Comparison of ENCODE assay signal across 8 cellular contexts in genomic region chr2:96265840-96266569, GRCh38. TPM values are rescaled to one million over a fixed set of nuclear protein-coding genes. Genes with fewer than 3 reads are reported as not detected.
DNase-seq lines count a peak whose midpoint lies in the region; ATAC-seq and TF ChIP-seq lines count a peak whose summit lies in the region.

Gene CIAO1, plus strand, starts transcription at chr2:96266225. Its CDS starts 126 bp downstream, at chr2:96266351.
Gene TMEM127, minus strand, starts transcription at chr2:96265997. Its CDS starts 616 bp downstream, at chr2:96265381.

- H3K27ac ChIP-seq in thymus (ENCODE audit: low read depth): peak within 1 kb of the TSS; percentile 91

- peak within 1 kb of the TSS; percentile 95 for H3K27ac Mint-ChIP-seq in activated naive CD8-positive, alpha-beta T cell
- H3K27ac Mint-ChIP-seq in glutamatergic neuron (ENCODE audit: unreplicated experiment) (peak within 1 kb of the TSS; percentile 94), osteocyte (ENCODE audit: unreplicated experiment) (peak within 1 kb of the TSS; percentile 97)

- no peaks in the 10 kb centered on the region for H3K9me3 ChIP-seq in thymus (ENCODE audit: control insufficient read depth)

- peak within 1 kb of the TSS; percentile 97 for H3K4me3 Mint-ChIP-seq in activated naive CD8-positive, alpha-beta T cell
- H3K4me3 Mint-ChIP-seq in glutamatergic neuron (ENCODE audit: unreplicated experiment): peak within 1 kb of the TSS; percentile 99
- peak within 1 kb of the TSS; percentile 99 for H3K4me3 Mint-ChIP-seq in osteocyte (ENCODE audit: unreplicated experiment)

- peak; percentile 94 for DNase-seq in NCI-H1105 (lab: John Stamatoyannopoulos, UW)
- DNase-seq in SKM-1 treated with dmso at 0.1 percent for 144 hours (lab: John Stamatoyannopoulos, UW; ENCODE audit: unreplicated experiment): peak; percentile 96
- peak; percentile 99 for DNase-seq in glutamatergic neuron
- DNase-seq in osteocyte (ENCODE audit: extremely low spot score, unreplicated experiment): peak; percentile 100

- H3K27me3 ChIP-seq in thymus (ENCODE audit: control insufficient read depth, insufficient read depth): no peaks in the 10 kb centered on the region

- H3K4me1 ChIP-seq in thymus (ENCODE audit: control insufficient read depth, insufficient read depth, low read length): peaks cover 19% of the 10 kb centered on the region

- TF ChIP-seq CTCF in glutamatergic neuron (IDR thresholded peaks at IDR 0.05; ENCODE audit: partially characterized antibody, unreplicated experiment) (no peak), osteocyte (IDR thresholded peaks at IDR 0.05) (peak; percentile 33)

- peak; percentile 73 for TF ChIP-seq POLR2A in GM10847 (IDR thresholded peaks at IDR 0.05; ENCODE audit: extremely low read depth, insufficient read length)

- peak; percentile 91 for ATAC-seq in HG02623 (IDR thresholded peaks at IDR 0.05; ENCODE audit: unreplicated experiment)

- H3K36me3 ChIP-seq in thymus (ENCODE audit: control insufficient read depth, insufficient read depth): peaks cover 36% of the 10 kb centered on the region

- H3K9me3 Mint-ChIP-seq in activated naive CD8-positive, alpha-beta T cell (ENCODE audit: low read depth): no peaks in the 10 kb centered on the region
- H3K9me3 Mint-ChIP-seq in glutamatergic neuron (ENCODE audit: unreplicated experiment) (peaks cover 4% of the 10 kb centered on the region), osteocyte (ENCODE audit: unreplicated experiment) (no peaks in the 10 kb centered on the region)

- peaks cover 11% of the 10 kb centered on the region for H3K36me3 Mint-ChIP-seq in activated naive CD8-positive, alpha-beta T cell
- H3K36me3 Mint-ChIP-seq in glutamatergic neuron (ENCODE audit: unreplicated experiment) (no peaks in the 10 kb centered on the region), osteocyte (ENCODE audit: unreplicated experiment) (peaks cover 10% of the 10 kb centered on the region)

- H3K4me3 ChIP-seq in thymus (ENCODE audit: low read length): peak within 1 kb of the TSS; percentile 83

- under 1% methylated on average over 76 of the region's 76 CpGs for WGBS in thymus

- no peaks in the 10 kb centered on the region for H3K27me3 Mint-ChIP-seq in activated naive CD8-positive, alpha-beta T cell
- no peaks in the 10 kb centered on the region for H3K27me3 Mint-ChIP-seq in glutamatergic neuron (ENCODE audit: unreplicated experiment)
- H3K27me3 Mint-ChIP-seq in osteocyte (ENCODE audit: unreplicated experiment): no peaks in the 10 kb centered on the region

- peaks cover 50% of the 10 kb centered on the region for H3K4me1 Mint-ChIP-seq in activated naive CD8-positive, alpha-beta T cell (ENCODE audit: low read depth)
- H3K4me1 Mint-ChIP-seq in glutamatergic neuron (ENCODE audit: low read depth, unreplicated experiment) (peaks cover 13% of the 10 kb centered on the region), osteocyte (ENCODE audit: unreplicated experiment) (peaks cover 40% of the 10 kb centered on the region)

RNA-seq across cellular contexts. Expression of gene CIAO1, which starts in this region (rescaled TPM):
- total RNA-seq in glutamatergic neuron (ENCODE audit: unreplicated experiment) (68.1 TPM), osteocyte (54.6 and 56.3 TPM in 2 replicates)
- polyA plus RNA-seq in thymus: 38.6 TPM

RNA-seq across cellular contexts. Expression of gene TMEM127, which starts in this region (rescaled TPM):
- total RNA-seq in glutamatergic neuron (ENCODE audit: unreplicated experiment) (32.5 TPM), osteocyte (56.3 and 61.8 TPM in 2 replicates)
- polyA plus RNA-seq in thymus: 13.7 TPM

Comparison
In these comparisons a context has a peak if more than half of its experiments do, and no peak if none do; other contexts are left out.
1. Peak in every context shown above with its lines: DNase-seq, ATAC-seq, H3K4me3 ChIP-seq and H3K27ac ChIP-seq.